ENCODE assay signal across 32 cellular contexts in the genomic region with DNA sequence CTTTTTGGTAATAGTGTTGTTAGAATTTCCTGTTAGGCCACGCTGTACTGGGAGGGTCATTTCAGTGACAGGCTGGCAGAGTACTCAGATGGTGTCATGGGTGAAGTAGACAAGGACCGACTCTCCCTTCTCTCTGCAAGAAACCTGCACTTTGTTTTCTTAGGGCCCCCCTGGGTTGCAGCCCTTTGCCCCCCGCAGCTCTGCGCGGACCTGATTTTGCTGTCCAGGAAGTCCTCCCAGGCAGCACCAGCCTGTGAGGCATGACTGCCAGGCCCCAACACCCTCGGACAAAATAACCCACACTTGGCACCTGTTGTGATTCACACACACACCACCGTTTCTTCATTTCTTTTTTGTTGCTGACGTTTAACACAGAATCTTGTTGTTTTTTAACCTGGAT. TPM values are rescaled to one million over a fixed set of nuclear protein-coding genes. Genes with fewer than 3 reads are reported as not detected.
DNase-seq lines count a peak whose midpoint lies in the region; ATAC-seq, FAIRE-seq and TF ChIP-seq lines count a peak whose summit lies in the region.
"Had no signal": no experiment of that assay in that cellular context is flagged by ENCODE, and none has a peak within 500 bp of the region (broad histone marks: within the 10 kb centered on the region; RNA-seq: fewer than 3 reads in every experiment).

No MANE protein-coding gene starts in this region.

- TF ChIP-seq CTCF in HCT116 (IDR thresholded peaks at IDR 0.05 in 2 of 3, conservative IDR thresholded peaks at IDR 0.05 in 1 of 3; ENCODE audit: borderline replicate concordance in 1 of 3, insufficient read depth in 1 of 3, low read depth in 2 of 3, low read length in 2 of 3) = no peak
- TF ChIP-seq CTCF in endothelial cell (IDR thresholded peaks at IDR 0.05; ENCODE audit: unreplicated experiment) = no peak
- TF ChIP-seq CTCF in progenitor cell of endocrine pancreas (IDR thresholded peaks at IDR 0.05; ENCODE audit: unreplicated experiment) = no peak

- WGBS in mesenchymal stem cell = 92% methylated on average over 8 of the region's 8 CpGs

- H2AFZ ChIP-seq in HCT116 (ENCODE audit: low read depth, low read length, poor library complexity, severe bottlenecking) (no peak overlapping the region), mesenchymal stem cell (ENCODE audit: low read depth, low read length) (no peak overlapping the region)
- H2AFZ ChIP-seq: GM23338 had no signal

- H3K4me1 ChIP-seq in HCT116 (ENCODE audit: control insufficient read depth in 1 of 2, insufficient read depth in 2 of 2, low read length in 2 of 2) (no peaks in the 10 kb centered on the region), mesenchymal stem cell (ENCODE audit: control insufficient read depth, insufficient read depth, low read depth, low read length) (peaks cover 2% of the 10 kb centered on the region)
- H3K4me1 ChIP-seq: SJCRH30 had no signal

- TF ChIP-seq RAD21 in HCT116 (IDR thresholded peaks at IDR 0.05; ENCODE audit: low read depth) = no peak

- no peak overlapping the region for H4K8ac ChIP-seq in mesenchymal stem cell (ENCODE audit: low read length)

- peak overlapping the region; percentile 49 for H2BK15ac ChIP-seq in mesenchymal stem cell (ENCODE audit: low read depth, poor library complexity, severe bottlenecking)

- no peak overlapping the region for H3K14ac ChIP-seq in mesenchymal stem cell (ENCODE audit: low read length in 2 of 2)

- H3K27ac ChIP-seq in HCT116 (ENCODE audit: low read depth, low read length) (no peak overlapping the region), mesenchymal stem cell (ENCODE audit: low read length, poor library complexity, severe bottlenecking) (no peak overlapping the region)
- H3K27ac ChIP-seq: SJCRH30 had no signal

- H3K9me3 ChIP-seq in HCT116 (ENCODE audit: control insufficient read depth in 1 of 2, insufficient read depth in 1 of 2, low read depth in 1 of 2, low read length in 2 of 2) (no peaks in the 10 kb centered on the region; a peak in 1 of 4 replicates), mesenchymal stem cell (ENCODE audit: control insufficient read depth, low read length) (no peaks in the 10 kb centered on the region)
- H3K9me3 ChIP-seq: SJCRH30 had no signal

- no peak for FAIRE-seq in urothelium cell line (lab: Jason Lieb, UNC)
- FAIRE-seq: GM12891 had no signal

- no peak overlapping the region for H2BK120ac ChIP-seq in mesenchymal stem cell (ENCODE audit: low read depth, low read length)

- H3K36me3 Mint-ChIP-seq in endothelial cell (ENCODE audit: low read depth, unreplicated experiment) (peaks cover 64% of the 10 kb centered on the region), progenitor cell of endocrine pancreas (ENCODE audit: insufficient read depth) (peaks cover 7% of the 10 kb centered on the region)

- H4K20me1 ChIP-seq in HCT116 (ENCODE audit: insufficient read depth) = no peaks in the 10 kb centered on the region

- no peak for DNase-seq in HCT116 (ENCODE audit: low read depth, low spot score)
- no peak for DNase-seq in endothelial cell (ENCODE audit: low spot score)
- no peak for DNase-seq in mesenchymal stem cell
- DNase-seq in progenitor cell of endocrine pancreas (ENCODE audit: low spot score, unreplicated experiment) = no peak
- DNase-seq in urothelium cell line (ENCODE audit: low spot score) = no peak
- no peak for DNase-seq in activated CD4-positive, alpha-beta T cell treated with anti-CD3 and anti-CD28 coated beads for 4 hours
- DNase-seq in NCI-H1092 treated with DMSO at 0.1 percent for 48 hours (lab: John Stamatoyannopoulos, UW) = no peak
- DNase-seq: Calu3; DMS79 treated with DMSO at 0.1 percent for 48 hours; GF-D8; H9; HFFc6; Kasumi-1; MV-4-11; NCI-H1105 treated with DMSO at 0.1 percent for 48 hours; NCI-H146; NCI-H1930; NCI-H446; NCI-H524 treated with DMSO at 0.1 percent for 48 hours; NCI-H82; NK-92 treated with Interleukin-12 subunit alpha and Interleukin-12 subunit beta, amount 100 ng/mL, for 24 hours; PC-3; SJCRH30 had no signal

- intact Hi-C loops in HCT116 (cut with micrococcal nuclease) = loop anchor here (10.0 kb wide), 1 partner anchor 377 kb away; no protein-coding TSS in a partner anchor

- H2BK12ac ChIP-seq in mesenchymal stem cell (ENCODE audit: low read length in 2 of 2) = no peak overlapping the region

- no peak overlapping the region for H2AK5ac ChIP-seq in mesenchymal stem cell (ENCODE audit: low read length, severe bottlenecking)

- H3K4me2 ChIP-seq in HCT116 (ENCODE audit: low read length) = no peak overlapping the region
- no peak overlapping the region for H3K4me2 ChIP-seq in mesenchymal stem cell (ENCODE audit: low read length, poor library complexity, severe bottlenecking)
- H3K4me2 ChIP-seq: GM23338 had no signal

- CTCF ChIA-PET in HCT116 (lab: Charles Lee) = no interaction called here

- no peak overlapping the region for H3K18ac ChIP-seq in mesenchymal stem cell (ENCODE audit: low read depth in 1 of 2, low read length in 2 of 2)

- H3K4me3 Mint-ChIP-seq in endothelial cell (ENCODE audit: unreplicated experiment) (no peak overlapping the region), progenitor cell of endocrine pancreas (ENCODE audit: low read depth) (no peak overlapping the region)
- H3K4me3 Mint-ChIP-seq: GM23338, H9, HFFc6 had no signal

- no peaks in the 10 kb centered on the region for H3K79me2 ChIP-seq in HCT116 (ENCODE audit: insufficient read depth, low read length)

- ATAC-seq in HCT116 = peak; percentile 22; the same call in 1 of the 2 replicates
- no peak for ATAC-seq in HG03460 (IDR thresholded peaks at IDR 0.05; ENCODE audit: unreplicated experiment)
- ATAC-seq: GM23338, PC-3, Right ventricle myocardium inferior had no signal

- no peak for TF ChIP-seq POLR2A in HCT116 (IDR thresholded peaks at IDR 0.05; ENCODE audit: borderline replicate concordance, extremely low read depth, insufficient read depth, insufficient read length)

- no peaks in the 10 kb centered on the region for H3K27me3 ChIP-seq in HCT116 (ENCODE audit: insufficient read depth, low read length)
- H3K27me3 ChIP-seq in mesenchymal stem cell (ENCODE audit: control insufficient read depth in 1 of 2, insufficient read depth in 1 of 2, low read length in 2 of 2) = no peaks in the 10 kb centered on the region
- H3K27me3 ChIP-seq: SJCRH30 had no signal

- H3K4me3 ChIP-seq in HCT116 (replicated peaks in 1 of 2; ENCODE audit: low read depth in 1 of 2, low read length in 2 of 2) = no peak overlapping the region
- H3K4me3 ChIP-seq in mesenchymal stem cell (ENCODE audit: insufficient read depth in 1 of 2, low read depth in 1 of 2, low read length in 2 of 2) = no peak overlapping the region
- H3K4me3 ChIP-seq: GM23338, SJCRH30 had no signal

- H3K4ac ChIP-seq in mesenchymal stem cell (ENCODE audit: low read depth in 1 of 2, low read length in 2 of 2) = no peak overlapping the region

- H3K4me1 Mint-ChIP-seq in endothelial cell (ENCODE audit: unreplicated experiment) (peaks cover 7% of the 10 kb centered on the region), progenitor cell of endocrine pancreas (ENCODE audit: low read depth) (no peaks in the 10 kb centered on the region)
- H3K4me1 Mint-ChIP-seq: GM23338, H9 had no signal

- no peaks in the 10 kb centered on the region for H3K36me3 ChIP-seq in HCT116 (ENCODE audit: control insufficient read depth in 1 of 2, insufficient read depth in 2 of 2, low read length in 2 of 2)
- no peaks in the 10 kb centered on the region for H3K36me3 ChIP-seq in mesenchymal stem cell (ENCODE audit: control insufficient read depth in 1 of 2, insufficient read depth in 2 of 2, low read depth in 1 of 2, low read length in 2 of 2)

- H2BK5ac ChIP-seq in mesenchymal stem cell (ENCODE audit: low read depth, low read length, poor library complexity, severe bottlenecking) = no peak overlapping the region

- H3K9ac ChIP-seq in HCT116 (ENCODE audit: low read length) (no peak overlapping the region), mesenchymal stem cell (ENCODE audit: low read length) (no peak overlapping the region)

- POLR2A ChIA-PET in HCT116 (lab: Charles Lee) = no interaction called here

- no TSS peak for BruUV-seq in HCT116 (replicated peaks; lab: Mats Ljungman, UMichigan)

- RAD21 ChIA-PET in HCT116 (lab: Charles Lee; ENCODE audit: low non-redundant PET in 1 of 2, low total read pairs in 2 of 2, uncharacterized antibody in 2 of 2, unreplicated experiment in 2 of 2) = no interaction called here

- H3K9me3 Mint-ChIP-seq in endothelial cell (ENCODE audit: unreplicated experiment) = no peaks in the 10 kb centered on the region
- H3K9me3 Mint-ChIP-seq in progenitor cell of endocrine pancreas (ENCODE audit: low read depth) = peaks cover 14% of the 10 kb centered on the region

- H3K79me1 ChIP-seq in mesenchymal stem cell (replicated peaks; ENCODE audit: low read length, poor library complexity, severe bottlenecking) = no peaks in the 10 kb centered on the region

- no peak overlapping the region for H3K23ac ChIP-seq in mesenchymal stem cell (ENCODE audit: low read length in 2 of 2)

- H3K27me3 Mint-ChIP-seq in endothelial cell (ENCODE audit: unreplicated experiment) (peaks cover 2% of the 10 kb centered on the region), progenitor cell of endocrine pancreas (no peaks in the 10 kb centered on the region)

- H4K91ac ChIP-seq in mesenchymal stem cell (ENCODE audit: low read length) = no peak overlapping the region

- H3K27ac Mint-ChIP-seq in endothelial cell (ENCODE audit: unreplicated experiment) (peak overlapping the region; percentile 3), progenitor cell of endocrine pancreas (peak overlapping the region; percentile 5)
- H3K27ac Mint-ChIP-seq: GM23338, H9, HFFc6 had no signal

- no peaks in the 10 kb centered on the region for H3K9me2 ChIP-seq in HCT116 (ENCODE audit: insufficient read depth)

TF ChIP-seq in HCT116, 20 proteins besides CTCF, POLR2A, EP300 and RAD21 (continues in another document):
- TF ChIP-seq FOSL1 (IDR thresholded peaks at IDR 0.05; ENCODE audit: low read depth) (no peak), JUND (IDR thresholded peaks at IDR 0.05) (no peak), CBX3 (IDR thresholded peaks at IDR 0.05; ENCODE audit: low read depth) (no peak), SP1 (IDR thresholded peaks at IDR 0.05; ENCODE audit: low read depth) (no peak), ZNF274 (IDR thresholded peaks at IDR 0.05; ENCODE audit: low read depth, low read length) (no peak), POLR2AphosphoS5 (IDR thresholded peaks at IDR 0.05; ENCODE audit: low read depth, low read length) (no peak), YY1 (IDR thresholded peaks at IDR 0.05; ENCODE audit: extremely low read depth, insufficient replicate concordance, low read depth, low read length) (no peak), EGR1 (IDR thresholded peaks at IDR 0.05; ENCODE audit: low read depth) (no peak), ELF1 (IDR thresholded peaks at IDR 0.05; ENCODE audit: borderline replicate concordance, low read depth) (no peak)
- TF ChIP-seq, protein P1, sequence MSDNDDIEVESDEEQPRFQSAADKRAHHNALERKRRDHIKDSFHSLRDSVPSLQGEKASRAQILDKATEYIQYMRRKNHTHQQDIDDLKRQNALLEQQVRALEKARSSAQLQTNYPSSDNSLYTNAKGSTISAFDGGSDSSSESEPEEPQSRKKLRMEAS (IDR thresholded peaks at IDR 0.05) = no peak

RNA-seq across cellular contexts. Expression of gene CLDN20, which starts 21.8 kb away (rescaled TPM):
- total RNA-seq in HCT116 (2021; ENCODE audit: unreplicated experiment) (not detected), endothelial cell (ENCODE audit: unreplicated experiment) (0.23 TPM), progenitor cell of endocrine pancreas (not detected in 2 replicates)
- 0.39 and 0.55 TPM in 2 replicates for polyA plus RNA-seq in HCT116 (2012)
- 0.10 TPM for polyA plus RNA-seq in mesenchymal stem cell (2013, experiment 1 of 2)
- not detected for polyA plus RNA-seq in mesenchymal stem cell (2013, experiment 2 of 2)
- total RNA-seq: A172, Calu3, GM23338, H9, HFFc6, HT-29, M059J, PC-3, RPMI7951, SJCRH30 had no signal
- polyA plus RNA-seq: BJ had no signal
